In the genomic region with DNA sequence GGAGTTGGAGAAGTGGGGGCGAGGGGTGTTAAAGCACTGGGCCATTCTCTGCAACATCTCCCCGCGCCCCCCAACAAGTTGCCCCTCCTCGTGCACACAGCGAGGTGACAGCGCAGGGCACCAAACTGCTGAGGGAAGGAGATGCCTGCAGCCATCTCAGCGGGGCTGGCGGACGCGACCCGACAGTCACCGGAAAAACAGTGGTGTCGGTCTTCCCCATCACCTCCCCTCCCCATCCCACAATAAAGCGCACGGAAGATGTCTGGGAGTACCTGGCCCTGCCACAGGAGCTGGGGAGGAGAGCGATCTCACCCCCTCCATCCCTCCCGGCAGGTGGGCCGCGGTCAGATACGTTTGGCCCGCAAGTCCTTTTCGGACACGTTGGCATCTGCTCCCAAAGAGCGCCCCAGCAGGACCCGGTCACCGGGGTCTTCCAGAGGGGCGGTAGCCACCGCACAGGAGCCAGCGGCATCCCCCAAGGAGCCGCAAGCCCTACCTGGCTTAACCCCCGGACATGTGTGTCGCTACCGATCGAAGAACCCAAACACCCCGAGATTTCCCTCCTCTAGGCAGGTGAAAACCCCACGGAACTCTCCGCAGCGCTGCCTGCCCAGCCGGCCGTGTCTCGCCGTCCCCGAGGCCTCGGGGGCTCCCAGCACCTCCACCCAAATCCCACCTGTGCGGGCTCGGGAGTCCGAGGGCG, we compare ENCODE assay signal across 8 cellular contexts. TPM values are rescaled to one million over a fixed set of nuclear protein-coding genes. Genes with fewer than 3 reads are reported as not detected.
DNase-seq lines count a peak whose midpoint lies in the region; ATAC-seq and TF ChIP-seq lines count a peak whose summit lies in the region.

No MANE protein-coding gene starts in this region.

- CTCF ChIA-PET in HCT116 (lab: Charles Lee): no interaction called here

- peaks cover 35% of the 10 kb centered on the region for H3K79me2 ChIP-seq in HCT116 (ENCODE audit: insufficient read depth, low read length)

- ATAC-seq in HCT116: peak; percentile 7
- ATAC-seq in activated T-helper 17 cell treated with anti-CD3 and anti-CD28 coated beads, Interleukin-2, amount 50 U/mL, for 72 hours (replicated peaks): no peak

- H3K4me3 Mint-ChIP-seq in activated T-helper 17 cell treated with anti-CD3 and anti-CD28 coated beads, Interleukin-2, amount 50 U/mL, for 72 hours: peak overlapping the region; percentile 57

- H3K4me1 ChIP-seq in BLaER1 treated with 17β-estradiol and CSF1 and Interleukin-3, amounts not matched to agents 10 nM and 100 nM: peaks cover 7 to 30% (median 16%) of the 10 kb centered on the region in 10 experiments; a peak in 18 of 20 replicates
- H3K4me1 ChIP-seq in HCT116 (ENCODE audit: control insufficient read depth in 1 of 2, insufficient read depth in 2 of 2, low read length in 2 of 2) (peaks cover 19 to 37% of the 10 kb centered on the region in 2 experiments), stomach smooth muscle (ENCODE audit: control insufficient read depth, insufficient read depth, low read length) (peaks cover 33% of the 10 kb centered on the region)

- H3K9me2 ChIP-seq in HCT116 (ENCODE audit: insufficient read depth): no peaks in the 10 kb centered on the region

- no peak for TF ChIP-seq POLR2A in HCT116 (IDR thresholded peaks at IDR 0.05; ENCODE audit: borderline replicate concordance, extremely low read depth, insufficient read depth, insufficient read length)

- H3K4me2 ChIP-seq in BLaER1 treated with 17β-estradiol and CSF1 and Interleukin-3, amounts not matched to agents 10 nM and 100 nM: peak overlapping the region; percentile 37 to 95 (median 76)
- peak overlapping the region; percentile 97 for H3K4me2 ChIP-seq in HCT116 (ENCODE audit: low read length)

- no peak overlapping the region for H3K27ac ChIP-seq in BLaER1 treated with 17β-estradiol and CSF1 and Interleukin-3, amounts not matched to agents 10 nM and 100 nM
- peak overlapping the region; percentile 84 for H3K27ac ChIP-seq in HCT116 (ENCODE audit: low read depth, low read length)
- H3K27ac ChIP-seq in stomach smooth muscle (ENCODE audit: low read length): no peak overlapping the region

- peak overlapping the region; percentile 22 to 63 (median 46) for H3K4me3 ChIP-seq in BLaER1 treated with 17β-estradiol and CSF1 and Interleukin-3, amounts not matched to agents 10 nM and 100 nM
- H3K4me3 ChIP-seq in HCT116 (replicated peaks in 1 of 2; ENCODE audit: low read depth in 1 of 2, low read length in 2 of 2) (peak overlapping the region; percentile 79 to 90), stomach smooth muscle (ENCODE audit: low read length in 2 of 2) (peak overlapping the region; percentile 88 to 91)

- in situ Hi-C loops in G401 (cut with HindIII; ENCODE audit: low sequenced_read_pairs): no loop called here

- peaks cover 0 to 6% (median 0%) of the 10 kb centered on the region in 11 experiments; a peak in 2 of 22 replicates for H3K36me3 ChIP-seq in BLaER1 treated with 17β-estradiol and CSF1 and Interleukin-3, amounts not matched to agents 10 nM and 100 nM
- H3K36me3 ChIP-seq in HCT116 (ENCODE audit: control insufficient read depth in 1 of 2, insufficient read depth in 2 of 2, low read length in 2 of 2): no peaks in the 10 kb centered on the region
- H3K36me3 ChIP-seq in stomach smooth muscle (ENCODE audit: control insufficient read depth in 2 of 2, insufficient read depth in 2 of 2, low read length in 2 of 2): no peaks in the 10 kb centered on the region

- POLR2A ChIA-PET in HCT116 (lab: Charles Lee): no interaction called here

- H2AFZ ChIP-seq in HCT116 (ENCODE audit: low read depth, low read length, poor library complexity, severe bottlenecking): no peak overlapping the region

- 0 out of 22 replicates have a peak overlapping the region, but pooled peaks of 2 of the 11 experiments have one; percentile 7 to 30 for H3K9ac ChIP-seq in BLaER1 treated with 17β-estradiol and CSF1 and Interleukin-3, amounts not matched to agents 10 nM and 100 nM
- H3K9ac ChIP-seq in HCT116 (ENCODE audit: low read length) (peak overlapping the region; percentile 87), stomach smooth muscle (ENCODE audit: low read length in 2 of 2) (peak overlapping the region; percentile 76 to 84)

- H3K36me3 Mint-ChIP-seq in activated T-helper 17 cell treated with anti-CD3 and anti-CD28 coated beads, Interleukin-2, amount 50 U/mL, for 72 hours (ENCODE audit: low read depth): peaks cover 4% of the 10 kb centered on the region

- RAD21 ChIA-PET in HCT116 (lab: Charles Lee; ENCODE audit: low non-redundant PET in 1 of 2, low total read pairs in 2 of 2, uncharacterized antibody in 2 of 2, unreplicated experiment in 2 of 2): no interaction called here

- peaks cover 0 to 24% (median 11%) of the 10 kb centered on the region in 11 experiments; a peak in 11 of 22 replicates for H4K20me1 ChIP-seq in BLaER1 treated with 17β-estradiol and CSF1 and Interleukin-3, amounts not matched to agents 10 nM and 100 nM
- no peaks in the 10 kb centered on the region for H4K20me1 ChIP-seq in HCT116 (ENCODE audit: insufficient read depth)

- H3K27me3 ChIP-seq in BLaER1 treated with 17β-estradiol and CSF1 and Interleukin-3, amounts not matched to agents 10 nM and 100 nM: peaks cover 64 to 77% (median 71%) of the 10 kb centered on the region in 11 experiments
- H3K27me3 ChIP-seq in HCT116 (ENCODE audit: insufficient read depth, low read length): no peaks in the 10 kb centered on the region
- H3K27me3 ChIP-seq in stomach smooth muscle (ENCODE audit: control insufficient read depth in 1 of 2, insufficient read depth in 2 of 2, low read length in 2 of 2): no peaks in the 10 kb centered on the region

- no TSS peak for BruUV-seq in HCT116 (replicated peaks; lab: Mats Ljungman, UMichigan)

- no peaks in the 10 kb centered on the region for H3K4me1 Mint-ChIP-seq in activated T-helper 17 cell treated with anti-CD3 and anti-CD28 coated beads, Interleukin-2, amount 50 U/mL, for 72 hours

- no peak overlapping the region for H3K27ac Mint-ChIP-seq in activated T-helper 17 cell treated with anti-CD3 and anti-CD28 coated beads, Interleukin-2, amount 50 U/mL, for 72 hours

- H3K27me3 Mint-ChIP-seq in activated T-helper 17 cell treated with anti-CD3 and anti-CD28 coated beads, Interleukin-2, amount 50 U/mL, for 72 hours: peaks cover 42% of the 10 kb centered on the region

- intact Hi-C loops in HCT116 (cut with micrococcal nuclease): loop anchor here (2.0 kb wide), 1 partner anchor 172 kb away; no protein-coding TSS in a partner anchor

- no peak for TF ChIP-seq CTCF in HCT116 (IDR thresholded peaks at IDR 0.05 in 2 of 3, conservative IDR thresholded peaks at IDR 0.05 in 1 of 3; ENCODE audit: borderline replicate concordance in 1 of 3, insufficient read depth in 1 of 3, low read depth in 2 of 3, low read length in 2 of 3)

- H3K9me3 Mint-ChIP-seq in activated T-helper 17 cell treated with anti-CD3 and anti-CD28 coated beads, Interleukin-2, amount 50 U/mL, for 72 hours: no peaks in the 10 kb centered on the region

- DNase-seq in HCT116 (ENCODE audit: low read depth, low spot score) (no peak), iPS-NIHi11 (ENCODE audit: low spot score) (peak; percentile 50), nucleus accumbens (lab: John Stamatoyannopoulos, UW) (no peak), NCI-H1092 (lab: John Stamatoyannopoulos, UW) (no peak), G401 (ENCODE audit: low spot score) (no peak)

- no peak for TF ChIP-seq RAD21 in HCT116 (IDR thresholded peaks at IDR 0.05; ENCODE audit: low read depth)

- peaks cover 15 to 37% (median 26%) of the 10 kb centered on the region in 11 experiments for H3K9me3 ChIP-seq in BLaER1 treated with 17β-estradiol and CSF1 and Interleukin-3, amounts not matched to agents 10 nM and 100 nM (replicated peaks in 1 of 11)
- no peaks in the 10 kb centered on the region for H3K9me3 ChIP-seq in HCT116 (ENCODE audit: control insufficient read depth in 1 of 2, insufficient read depth in 1 of 2, low read depth in 1 of 2, low read length in 2 of 2)
- no peaks in the 10 kb centered on the region for H3K9me3 ChIP-seq in stomach smooth muscle (ENCODE audit: control insufficient read depth in 2 of 2, low read length in 2 of 2)

TF ChIP-seq in HCT116, 20 proteins besides CTCF, POLR2A, EP300 and RAD21 (continues in another document):
- TF ChIP-seq, protein P1, sequence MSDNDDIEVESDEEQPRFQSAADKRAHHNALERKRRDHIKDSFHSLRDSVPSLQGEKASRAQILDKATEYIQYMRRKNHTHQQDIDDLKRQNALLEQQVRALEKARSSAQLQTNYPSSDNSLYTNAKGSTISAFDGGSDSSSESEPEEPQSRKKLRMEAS (IDR thresholded peaks at IDR 0.05): no peak
- TF ChIP-seq REST (IDR thresholded peaks at IDR 0.05; ENCODE audit: low read depth) (no peak), ELF1 (IDR thresholded peaks at IDR 0.05; ENCODE audit: borderline replicate concordance, low read depth) (no peak), SRF (IDR thresholded peaks at IDR 0.05; ENCODE audit: low read depth) (no peak), CEBPB (IDR thresholded peaks at IDR 0.05; ENCODE audit: low read depth) (no peak), POLR2AphosphoS5 (IDR thresholded peaks at IDR 0.05; ENCODE audit: low read depth, low read length) (no peak)

RNA-seq across cellular contexts. Expression of gene ATP8B1, which starts 0.8 kb away (rescaled TPM):
- total RNA-seq in HCT116 (2021; ENCODE audit: unreplicated experiment): 15.9 TPM
- 8.1 and 8.6 TPM in 2 replicates for polyA plus RNA-seq in HCT116 (2012)
- total RNA-seq in activated T-helper 17 cell treated with anti-CD3 and anti-CD28 coated beads, Interleukin-2, amount 50 U/mL, for 72 hours: not detected
- not detected in 2 replicates for total RNA-seq in G401 (2014; rRNA removed; shearing (Covaris generic))

Comparison
In these comparisons a context has a peak if more than half of its experiments do, and no peak if none do; other contexts are left out.
1. RNA of gene ATP8B1, which starts 0.8 kb away (total RNA-seq): 15.9 TPM in HCT116 (single experiment); not detected in activated T-helper 17 cell treated with anti-CD3 and anti-CD28 coated beads, Interleukin-2, amount 50 U/mL, for 72 hours and not detected in G401; every median in the first group is over 10 times any median in the second.
2. Peak in every context shown above with its lines, with median percentiles within 50 percentile points of each other: H3K4me3 ChIP-seq.